25 cellular contexts compared by ENCODE assay signal in genomic region chr10:131080571-131080970, GRCh38.
"Had no signal": no experiment of that assay in that cellular context is flagged by ENCODE, and none has a peak within 500 bp of the region (broad histone marks: within the 10 kb centered on the region; RNA-seq: fewer than 3 reads in every experiment).

No MANE protein-coding gene starts in this region.

- FAIRE-seq: astrocyte had no signal

- H3K27me3 ChIP-seq: Peyer's patch had no signal

- H3K9me3 Mint-ChIP-seq: activated B cell treated with CpG ODN at 0.5 μM for 24 hours; activated CD4-positive, alpha-beta memory T cell treated with anti-CD3 and anti-CD28 coated beads, Interleukin-2, amount 10 ng/mL, durations not matched to agents 7 days and 5 days; activated CD4-positive, alpha-beta T cell treated with anti-CD3 and anti-CD28 coated beads, Interleukin-2, amount 10 ng/mL, durations not matched to agents 24 days and 14 days; activated T-helper 17 cell treated with anti-CD3 and anti-CD28 coated beads, Interleukin-2, amount 50 U/mL, for 72 hours had no signal

- H3K36me3 ChIP-seq: Peyer's patch had no signal

- H3K27ac ChIP-seq: Peyer's patch had no signal

- H3K27me3 Mint-ChIP-seq: activated B cell treated with CpG ODN at 0.5 μM for 24 hours; activated CD4-positive, alpha-beta memory T cell treated with anti-CD3 and anti-CD28 coated beads, Interleukin-2, amount 10 ng/mL, durations not matched to agents 7 days and 5 days; activated CD4-positive, alpha-beta T cell treated with anti-CD3 and anti-CD28 coated beads, Interleukin-2, amount 10 ng/mL, durations not matched to agents 24 days and 14 days had no signal

- H3K27ac Mint-ChIP-seq: activated B cell treated with CpG ODN at 0.5 μM for 24 hours; activated CD4-positive, alpha-beta memory T cell treated with anti-CD3 and anti-CD28 coated beads, Interleukin-2, amount 10 ng/mL, durations not matched to agents 7 days and 5 days; activated CD4-positive, alpha-beta T cell treated with anti-CD3 and anti-CD28 coated beads, Interleukin-2, amount 10 ng/mL, durations not matched to agents 24 days and 14 days; activated T-helper 17 cell treated with anti-CD3 and anti-CD28 coated beads, Interleukin-2, amount 50 U/mL, for 72 hours; T-helper 17 cell had no signal

- H3K36me3 Mint-ChIP-seq: brain had no signal

- H3K4me1 Mint-ChIP-seq: activated B cell treated with CpG ODN at 0.5 μM for 24 hours; activated T-helper 17 cell treated with anti-CD3 and anti-CD28 coated beads, Interleukin-2, amount 50 U/mL, for 72 hours; T-helper 17 cell had no signal

- H3K9me3 ChIP-seq: Peyer's patch had no signal

- H3K4me3 ChIP-seq: Peyer's patch had no signal

- H3K4me3 Mint-ChIP-seq: activated B cell treated with CpG ODN at 0.5 μM for 24 hours; activated CD4-positive, alpha-beta memory T cell treated with anti-CD3 and anti-CD28 coated beads, Interleukin-2, amount 10 ng/mL, durations not matched to agents 7 days and 5 days; activated CD4-positive, alpha-beta T cell treated with anti-CD3 and anti-CD28 coated beads, Interleukin-2, amount 10 ng/mL, durations not matched to agents 24 days and 14 days; activated T-helper 17 cell treated with anti-CD3 and anti-CD28 coated beads, Interleukin-2, amount 50 U/mL, for 72 hours; brain; T-helper 17 cell had no signal

- DNase-seq: activated B cell treated with CpG ODN at 0.5 μM for 24 hours; activated CD4-positive, alpha-beta memory T cell treated with anti-CD3 and anti-CD28 coated beads, Interleukin-2, amount 10 ng/mL, durations not matched to agents 7 days and 5 days; activated CD4-positive, alpha-beta T cell treated with anti-CD3 and anti-CD28 coated beads for 1 hour; activated gamma-delta T cell treated with Interleukin-2 at 50 U/mL for 16 hours; activated naive CD4-positive, alpha-beta T cell treated with anti-CD3 and anti-CD28 coated beads, Interleukin-2, amount 50 U/mL, for 16 hours; activated T-cell treated with anti-CD3 and anti-CD28 coated beads for 4 hours; activated T-cell treated with anti-CD3 and anti-CD28 coated beads, Interleukin-2, amount 50 U/mL, for 48 hours; amygdala; MM.1S; NCI-H1105; NCI-H1436 treated with DMSO at 0.1 percent for 48 hours; NCI-H187; NCI-H2081; NCI-H510A treated with DMSO at 0.1 percent for 48 hours; NCI-H69; NK-92 treated with Interleukin-12 subunit alpha and Interleukin-12 subunit beta, amount 100 ng/mL, for 24 hours; OCI-M1; Peyer's patch; SIG-M5; T-helper 17 cell; T-helper 9 cell had no signal

- ATAC-seq: activated T-helper 17 cell treated with anti-CD3 and anti-CD28 coated beads, Interleukin-2, amount 50 U/mL, for 72 hours; T-helper 17 cell had no signal

- H3K4me1 ChIP-seq: Peyer's patch had no signal
